Comparison of ENCODE assay signal across 9 cellular contexts in the genomic region with DNA sequence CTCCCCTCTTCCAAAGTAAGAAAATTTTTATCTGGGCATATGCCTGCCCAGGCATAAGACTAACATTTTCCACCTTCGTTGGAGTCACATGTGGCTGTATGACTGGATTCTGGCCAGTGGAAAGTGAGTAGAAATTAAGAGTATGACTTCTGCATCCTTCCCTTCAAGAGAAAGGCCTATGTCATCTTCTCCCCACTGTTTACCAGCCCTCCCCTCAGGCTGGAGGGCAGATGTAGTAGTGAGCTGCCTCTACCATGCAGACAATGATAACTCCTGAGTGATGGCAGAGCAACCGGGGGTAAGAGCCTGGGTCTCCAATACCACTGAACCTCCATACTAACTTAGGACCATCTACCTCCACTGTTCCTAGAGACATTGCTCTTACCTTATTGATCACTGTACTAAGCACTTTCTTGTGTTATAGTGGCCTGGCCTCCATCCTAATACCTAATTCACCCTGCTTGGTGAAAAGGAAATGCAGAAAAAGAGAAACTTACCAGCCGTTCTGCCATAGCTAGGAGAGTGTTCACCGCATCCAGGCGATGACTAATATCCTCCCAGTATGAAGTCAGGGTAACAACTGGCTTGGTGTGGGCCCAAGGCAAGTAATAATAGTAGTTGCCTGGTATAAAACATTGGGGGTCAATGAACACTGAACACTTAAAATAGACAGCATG.
DNase-seq lines count a peak whose midpoint lies in the region; ATAC-seq and TF ChIP-seq lines count a peak whose summit lies in the region.
"Had no signal": no experiment of that assay in that cellular context is flagged by ENCODE, and none has a peak within 500 bp of the region (broad histone marks: within the 10 kb centered on the region; RNA-seq: fewer than 3 reads in every experiment).

No MANE protein-coding gene starts in this region.

- 66% methylated on average over 5 of the region's 5 CpGs for WGBS in esophagus muscularis mucosa

- TF ChIP-seq EP300 in esophagus muscularis mucosa (IDR thresholded peaks at IDR 0.05) = no peak

- H4K20me1 ChIP-seq in HCT116 (ENCODE audit: insufficient read depth) = no peaks in the 10 kb centered on the region
- H4K20me1 ChIP-seq in MM.1S (ENCODE audit: insufficient read depth, low read length) = no peaks in the 10 kb centered on the region

- H3K9ac ChIP-seq in HCT116 (ENCODE audit: low read length) (no peak overlapping the region), MM.1S (ENCODE audit: low read length) (no peak overlapping the region)

- POLR2A ChIA-PET in HCT116 (lab: Charles Lee) = interaction anchor here (0.7 to 2.4 kb wide), 7 partner anchors 11 to 103 kb away, joined by 3 to 19 read pairs (median 5); a partner anchor contains a TSS

- H3K9me2 ChIP-seq in HCT116 (ENCODE audit: insufficient read depth) = no peaks in the 10 kb centered on the region
- H3K9me2 ChIP-seq in MM.1S (replicated peaks; ENCODE audit: insufficient read depth, low read length) = no peaks in the 10 kb centered on the region

- peak overlapping the region; percentile 59 for H3K27ac ChIP-seq in HCT116 (ENCODE audit: low read depth, low read length)
- H3K27ac ChIP-seq in esophagus muscularis mucosa (replicated peaks in 1 of 4) = peak overlapping the region; percentile 56 to 88 (median 86)
- no peak overlapping the region for H3K27ac ChIP-seq in MM.1S (ENCODE audit: low read length)

- ATAC-seq in HCT116 (no peak), GM18505 (IDR thresholded peaks at IDR 0.05; ENCODE audit: unreplicated experiment) (no peak)

- CTCF ChIA-PET in HCT116 (lab: Charles Lee) = interaction anchor here (0.8 to 7.6 kb wide), 4 partner anchors 96 to 301 kb away, joined by 3 to 196 read pairs (median 4); a partner anchor contains a TSS

- DNase-seq in HCT116 (ENCODE audit: low read depth, low spot score) (no peak), esophagus muscularis mucosa (ENCODE audit: extremely low spot score) (peak; percentile 79), DMS79 treated with DMSO at 0.1 percent for 48 hours (lab: John Stamatoyannopoulos, UW) (no peak), MM.1S (no peak), BE2C (no peak)
- DNase-seq in activated CD4-positive, alpha-beta T cell treated with anti-CD3 and anti-CD28 coated beads, Interleukin-2, amount 50 U/mL, for 48 hours = peak; percentile 48 to 67
- DNase-seq in stimulated activated CD4-positive, alpha-beta T cell treated with anti-CD3 and anti-CD28 coated beads, TNF-alpha, amount 100 ng/mL, for 48 hours (ENCODE audit: low read depth in 3 of 3) = peak; percentile 28 to 45 (median 29)
- DNase-seq: occipital lobe had no signal

- H2AFZ ChIP-seq in HCT116 (ENCODE audit: low read depth, low read length, poor library complexity, severe bottlenecking) = no peak overlapping the region
- H2AFZ ChIP-seq in MM.1S (ENCODE audit: low read length) = no peak overlapping the region

- TF ChIP-seq CTCF in HCT116 (IDR thresholded peaks at IDR 0.05 in 2 of 3, conservative IDR thresholded peaks at IDR 0.05 in 1 of 3; ENCODE audit: borderline replicate concordance in 1 of 3, insufficient read depth in 1 of 3, low read depth in 2 of 3, low read length in 2 of 3) (no peak), esophagus muscularis mucosa (IDR thresholded peaks at IDR 0.05) (no peak), MM.1S (IDR thresholded peaks at IDR 0.05; ENCODE audit: low read length) (no peak), BE2C (IDR thresholded peaks at IDR 0.05; ENCODE audit: low read depth, low read length) (no peak)

- H3F3A ChIP-seq in MM.1S (ENCODE audit: insufficient read depth, low read length) = no peaks in the 10 kb centered on the region

- intact Hi-C loops in HCT116 (cut with micrococcal nuclease) = loop anchor here (10.0 kb wide), 1 partner anchor 305 kb away; no protein-coding TSS in a partner anchor
- intact Hi-C loops in esophagus muscularis mucosa (cut with DNase I) = loop anchor here (5.0 kb wide), 2 partner anchors 38 to 58 kb away; no protein-coding TSS in a partner anchor

- TF ChIP-seq POLR2A in HCT116 (IDR thresholded peaks at IDR 0.05; ENCODE audit: borderline replicate concordance, extremely low read depth, insufficient read depth, insufficient read length) (no peak), esophagus muscularis mucosa (IDR thresholded peaks at IDR 0.05; ENCODE audit: low read depth) (no peak), GM18505 (IDR thresholded peaks at IDR 0.05; ENCODE audit: borderline replicate concordance, extremely low read depth, insufficient read depth, insufficient read length) (no peak)

- H3K36me3 ChIP-seq in HCT116 (ENCODE audit: control insufficient read depth in 1 of 2, insufficient read depth in 2 of 2, low read length in 2 of 2) (peaks cover 29 to 59% of the 10 kb centered on the region in 2 experiments), esophagus muscularis mucosa (peaks cover 13 to 54% (median 36%) of the 10 kb centered on the region in 4 donors), MM.1S (replicated peaks; ENCODE audit: insufficient read depth, low read length) (no peaks in the 10 kb centered on the region), BE2C (no peaks in the 10 kb centered on the region)

- RAD21 ChIA-PET in HCT116 (lab: Charles Lee; ENCODE audit: low non-redundant PET in 1 of 2, low total read pairs in 2 of 2, uncharacterized antibody in 2 of 2, unreplicated experiment in 2 of 2) = interaction anchor here in 1 of 2 experiments (1.4 kb wide), 1 partner anchor 92 kb away, joined by 3 read pairs; no protein-coding TSS in a partner anchor

- H3K79me2 ChIP-seq in HCT116 (ENCODE audit: insufficient read depth, low read length) (peaks cover 39% of the 10 kb centered on the region; the same call in 1 of the 2 replicates), MM.1S (ENCODE audit: low read length) (no peaks in the 10 kb centered on the region)

- no peak for TF ChIP-seq RAD21 in HCT116 (IDR thresholded peaks at IDR 0.05; ENCODE audit: low read depth)

- H3K4me3 ChIP-seq in HCT116 (replicated peaks in 1 of 2; ENCODE audit: low read depth in 1 of 2, low read length in 2 of 2) (no peak overlapping the region), esophagus muscularis mucosa (no peak overlapping the region), MM.1S (ENCODE audit: low read length) (no peak overlapping the region), BE2C (ENCODE audit: low read depth, low read length) (no peak overlapping the region)

- H3K27me3 ChIP-seq in HCT116 (ENCODE audit: insufficient read depth, low read length) (no peaks in the 10 kb centered on the region), esophagus muscularis mucosa (no peaks in the 10 kb centered on the region), MM.1S (replicated peaks; ENCODE audit: insufficient read depth, low read length) (no peaks in the 10 kb centered on the region), BE2C (no peaks in the 10 kb centered on the region)

- H3K9me3 ChIP-seq in HCT116 (ENCODE audit: control insufficient read depth in 1 of 2, insufficient read depth in 1 of 2, low read depth in 1 of 2, low read length in 2 of 2) = no peaks in the 10 kb centered on the region
- H3K9me3 ChIP-seq in esophagus muscularis mucosa = no peaks in the 10 kb centered on the region
- H3K9me3 ChIP-seq in MM.1S (replicated peaks; ENCODE audit: insufficient read depth, low read length) = no peaks in the 10 kb centered on the region
- H3K9me3 ChIP-seq in BE2C = no peaks in the 10 kb centered on the region

- H3K4me1 ChIP-seq in HCT116 (ENCODE audit: control insufficient read depth in 1 of 2, insufficient read depth in 2 of 2, low read length in 2 of 2) = peaks cover 46 to 72% of the 10 kb centered on the region in 2 experiments
- H3K4me1 ChIP-seq in esophagus muscularis mucosa = peaks cover 22 to 59% (median 41%) of the 10 kb centered on the region in 4 donors
- no peaks in the 10 kb centered on the region for H3K4me1 ChIP-seq in MM.1S (ENCODE audit: low read length)
- H3K4me1 ChIP-seq in BE2C = no peaks in the 10 kb centered on the region

- no TSS peak for BruUV-seq in HCT116 (replicated peaks; lab: Mats Ljungman, UMichigan)

- H3K4me2 ChIP-seq in HCT116 (ENCODE audit: low read length) = peak overlapping the region; percentile 3
- H3K4me2 ChIP-seq in MM.1S (ENCODE audit: low read depth, low read length) = no peak overlapping the region

TF ChIP-seq in HCT116, 20 proteins besides CTCF, POLR2A, EP300 and RAD21:
- TF ChIP-seq SP1 (IDR thresholded peaks at IDR 0.05; ENCODE audit: low read depth) (no peak; the same call in 1 of the 2 replicates), FOSL1 (IDR thresholded peaks at IDR 0.05; ENCODE audit: low read depth) (peak; percentile 34), EZH2 (IDR thresholded peaks at IDR 0.05) (no peak), CEBPB (IDR thresholded peaks at IDR 0.05; ENCODE audit: low read depth) (no peak), ZNF274 (IDR thresholded peaks at IDR 0.05; ENCODE audit: low read depth, low read length) (no peak), YY1 (IDR thresholded peaks at IDR 0.05; ENCODE audit: extremely low read depth, insufficient replicate concordance, low read depth, low read length) (no peak), ZFX (IDR thresholded peaks at IDR 0.05) (no peak), SRF (IDR thresholded peaks at IDR 0.05; ENCODE audit: low read depth) (no peak), EGR1 (IDR thresholded peaks at IDR 0.05; ENCODE audit: low read depth) (no peak), JUND (IDR thresholded peaks at IDR 0.05) (peak; percentile 32; the same call in 1 of the 2 replicates), EZH2phosphoT487 (IDR thresholded peaks at IDR 0.05; ENCODE audit: borderline replicate concordance) (no peak), CBX3 (IDR thresholded peaks at IDR 0.05; ENCODE audit: low read depth) (no peak)
- TF ChIP-seq, protein P1, sequence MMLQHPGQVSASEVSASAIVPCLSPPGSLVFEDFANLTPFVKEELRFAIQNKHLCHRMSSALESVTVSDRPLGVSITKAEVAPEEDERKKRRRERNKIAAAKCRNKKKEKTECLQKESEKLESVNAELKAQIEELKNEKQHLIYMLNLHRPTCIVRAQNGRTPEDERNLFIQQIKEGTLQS (IDR thresholded peaks at IDR 0.05) = no peak
- TF ChIP-seq, protein P2, sequence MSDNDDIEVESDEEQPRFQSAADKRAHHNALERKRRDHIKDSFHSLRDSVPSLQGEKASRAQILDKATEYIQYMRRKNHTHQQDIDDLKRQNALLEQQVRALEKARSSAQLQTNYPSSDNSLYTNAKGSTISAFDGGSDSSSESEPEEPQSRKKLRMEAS (IDR thresholded peaks at IDR 0.05) = no peak

Comparison
In these comparisons a context has a peak if more than half of its experiments do, and no peak if none do; other contexts are left out.
1. DNase-seq: peak in activated CD4-positive, alpha-beta T cell treated with anti-CD3 and anti-CD28 coated beads, Interleukin-2, amount 50 U/mL, for 48 hours (2 of 2), esophagus muscularis mucosa (single experiment) and stimulated activated CD4-positive, alpha-beta T cell treated with anti-CD3 and anti-CD28 coated beads, TNF-alpha, amount 100 ng/mL, for 48 hours (3 of 3); none in HCT116 (single experiment), DMS79 treated with DMSO at 0.1 percent for 48 hours (single experiment), MM.1S (single experiment) and BE2C (single experiment).